Comparison of ENCODE assay signal across 25 cellular contexts in the genomic region with DNA sequence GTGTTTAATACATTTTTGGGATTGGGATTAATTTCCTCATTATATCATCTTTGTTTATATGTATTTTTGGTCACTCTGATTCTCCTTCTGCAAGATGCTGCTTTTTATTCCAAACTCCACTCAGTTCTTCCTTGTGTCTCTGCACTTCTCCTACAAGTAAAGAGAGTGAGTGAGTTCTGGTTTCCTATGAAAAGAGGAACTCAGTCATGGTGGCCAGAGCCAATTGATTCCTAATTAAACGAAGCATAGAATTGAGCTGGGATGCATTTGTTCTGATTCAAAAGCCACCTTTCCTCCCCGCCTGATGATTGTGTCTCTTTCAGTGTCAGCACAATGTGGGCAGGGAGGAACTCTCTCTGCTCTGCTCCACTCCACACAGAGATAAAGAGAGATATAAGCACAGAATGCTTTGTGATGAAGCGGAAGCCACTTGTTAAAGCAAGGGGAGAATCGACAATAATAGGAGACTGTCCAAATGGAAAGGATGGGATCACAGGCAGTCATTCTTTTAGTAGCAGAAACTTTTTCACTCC.
"Had no signal": no experiment of that assay in that cellular context is flagged by ENCODE, and none has a peak within 500 bp of the region (broad histone marks: within the 10 kb centered on the region; RNA-seq: fewer than 3 reads in every experiment).

No MANE protein-coding gene starts in this region.

- H3K27ac ChIP-seq: body of pancreas, colonic mucosa, esophagus muscularis mucosa, left lung, skin epidermis, tibial artery, vagina had no signal

- FAIRE-seq: keratinocyte had no signal

- ATAC-seq: activated CD8-positive, alpha-beta T cell treated with anti-CD3 and anti-CD28 coated beads, Interleukin-2, amount 10 ng/mL, durations not matched to agents 7 days and 5 days; activated T-cell treated with anti-CD3 and anti-CD28 coated beads, Interleukin-2, amount 50 U/mL, for 72 hours; body of pancreas; left lung; mucosa of descending colon; naive thymus-derived CD4-positive, alpha-beta T cell had no signal

- H3K4me3 ChIP-seq: body of pancreas, colonic mucosa, esophagus muscularis mucosa, left lung, mucosa of descending colon, skin epidermis, tibial artery, vagina had no signal

- H3K36me3 ChIP-seq: colonic mucosa, esophagus muscularis mucosa, left lung, tibial artery, vagina had no signal

- DNase-seq: activated CD4-positive, alpha-beta T cell treated with anti-CD3 and anti-CD28 coated beads, Interleukin-2, amount 10 ng/mL, durations not matched to agents 24 days and 14 days; activated CD4-positive, CD25-positive, alpha-beta regulatory T cell; activated CD8-positive, alpha-beta memory T cell treated with anti-CD3 and anti-CD28 coated beads, Interleukin-2, amount 50 U/mL, for 48 hours; activated CD8-positive, alpha-beta T cell treated with anti-CD3 and anti-CD28 coated beads, Interleukin-2, amount 10 ng/mL, durations not matched to agents 7 days and 5 days; activated gamma-delta T cell treated with Interleukin-2 at 50 U/mL for 16 hours; activated naive CD8-positive, alpha-beta T cell treated with anti-CD3 and anti-CD28 coated beads for 36 hours; activated T-cell treated with anti-CD3 and anti-CD28 coated beads, Interleukin-2, amount 50 U/mL, for 72 hours; amygdala; body of pancreas; central memory CD4-positive, alpha-beta T cell; colonic mucosa; left lung; mammary epithelial cell; mucosa of descending colon; naive thymus-derived CD4-positive, alpha-beta T cell; posterior cingulate gyrus; stimulated activated CD4-positive, alpha-beta T cell treated with anti-CD3 and anti-CD28 coated beads, Interleukin-15, amount 100 ng/mL, for 24 hours; stimulated activated CD4-positive, alpha-beta T cell treated with anti-CD3 and anti-CD28 coated beads, Interleukin-4, amount 100 ng/mL, for 1 hour; stimulated activated naive CD4-positive, alpha-beta T cell; T-helper 9 cell; tibial artery had no signal

- H3K4me1 ChIP-seq: body of pancreas, colonic mucosa, left lung, tibial artery, vagina had no signal

- H3K27me3 ChIP-seq: body of pancreas, colonic mucosa, esophagus muscularis mucosa, left lung, tibial artery, vagina had no signal

- H3K9me3 ChIP-seq: body of pancreas, colonic mucosa, esophagus muscularis mucosa, mucosa of descending colon, tibial artery, vagina had no signal
